ENCODE assay signal across 36 cellular contexts in the genomic region with DNA sequence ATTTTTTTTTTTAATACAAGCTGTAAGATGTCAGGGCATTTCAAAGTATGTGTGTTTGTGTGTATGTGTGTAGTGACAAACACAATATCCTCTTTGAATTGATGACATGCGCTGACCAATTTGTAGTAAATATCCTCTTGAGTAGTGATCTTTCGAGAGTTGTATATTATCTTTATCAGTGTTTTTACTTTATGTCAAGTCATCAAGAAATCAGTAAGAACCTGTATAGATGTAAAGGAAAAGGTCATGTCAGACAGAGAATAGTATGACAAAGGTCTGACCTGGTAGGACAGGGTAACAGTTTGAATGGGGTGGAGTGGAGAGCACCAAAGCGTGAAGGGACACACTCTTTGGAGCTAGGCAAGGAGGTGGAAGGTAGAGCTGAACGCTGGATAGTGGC.
"Had no signal": no experiment of that assay in that cellular context is flagged by ENCODE, and none has a peak within 500 bp of the region (broad histone marks: within the 10 kb centered on the region; RNA-seq: fewer than 3 reads in every experiment).

No MANE protein-coding gene starts in this region.

- H3K9me3 ChIP-seq: ascending aorta had no signal

- H3K9me3 Mint-ChIP-seq: activated CD4-positive, alpha-beta T cell treated with anti-CD3 and anti-CD28 coated beads, Interleukin-2, amount 10 ng/mL, durations not matched to agents 24 days and 14 days; activated T-helper 1 cell treated with anti-CD3 and anti-CD28 coated beads, Interleukin-12 subunit alpha, Interleukin-12 subunit beta, Interleukin-2, Interleukin-4 antibody, amounts not matched to agents 30 ng/mL and 10 ng/mL and 1 ng/mL, durations not matched to agents 14 hours and 24 hours and 36 hours had no signal

- DNase-seq: activated B cell treated with CpG ODN at 0.5 μM for 24 hours; activated CD4-positive, alpha-beta memory T cell treated with anti-CD3 and anti-CD28 coated beads for 36 hours; activated CD4-positive, alpha-beta T cell treated with anti-CD3 and anti-CD28 coated beads for 4 hours; activated CD4-positive, alpha-beta T cell treated with anti-CD3 and anti-CD28 coated beads, Interleukin-2, amount 10 ng/mL, durations not matched to agents 24 days and 14 days; activated CD4-positive, alpha-beta T cell treated with anti-CD3 and anti-CD28 coated beads, Interleukin-2, amount 50 U/mL, for 1 hour; activated CD4-positive, alpha-beta T cell treated with anti-CD3 and anti-CD28 coated beads, Interleukin-2, amount 50 U/mL, for 4 hours; activated CD4-positive, CD25-positive, alpha-beta regulatory T cell treated with anti-CD3 and anti-CD28 coated beads, Interleukin-2, amount 50 U/mL, for 72 hours; activated CD8-positive, alpha-beta memory T cell treated with anti-CD3 and anti-CD28 coated beads, Interleukin-2, amount 50 U/mL, for 4 hours; activated CD8-positive, alpha-beta T cell treated with anti-CD3 and anti-CD28 coated beads for 36 hours; activated effector memory CD4-positive, alpha-beta T cell treated with anti-CD3 and anti-CD28 coated beads, Interleukin-2, amount 50 U/mL, for 16 hours; activated gamma-delta T cell treated with Interleukin-2 at 50 U/mL for 16 hours; activated naive CD4-positive, alpha-beta T cell; activated naive CD4-positive, alpha-beta T cell treated with anti-CD3 and anti-CD28 coated beads for 36 hours; activated naive CD4-positive, alpha-beta T cell treated with anti-CD3 and anti-CD28 coated beads, Interleukin-2, amount 50 U/mL, for 16 hours; activated naive CD8-positive, alpha-beta T cell treated with anti-CD3 and anti-CD28 coated beads for 36 hours; activated T-cell treated with anti-CD3 and anti-CD28 coated beads for 4 hours; activated T-cell treated with anti-CD3 and anti-CD28 coated beads, Interleukin-2, amount 50 U/mL, for 1 hour; activated T-cell treated with anti-CD3 and anti-CD28 coated beads, Interleukin-2, amount 50 U/mL, for 4 hours; activated T-cell treated with anti-CD3 and anti-CD28 coated beads, Interleukin-2, amount 50 U/mL, for 72 hours; amygdala; anterior cingulate cortex; caudate nucleus; cerebellar nuclear complex; T-helper 2 cell; T-helper 9 cell had no signal

- H3K4me3 ChIP-seq: ascending aorta, cardiac muscle cell had no signal

- H3K36me3 ChIP-seq: ascending aorta, cardiac muscle cell had no signal

- H3K4me3 Mint-ChIP-seq: activated B cell treated with CpG ODN at 0.5 μM for 24 hours; activated CD4-positive, alpha-beta memory T cell treated with anti-CD3 and anti-CD28 coated beads for 36 hours; activated CD4-positive, alpha-beta T cell treated with anti-CD3 and anti-CD28 coated beads, Interleukin-2, amount 10 ng/mL, durations not matched to agents 24 days and 14 days; activated CD8-positive, alpha-beta T cell treated with anti-CD3 and anti-CD28 coated beads for 36 hours; activated naive CD4-positive, alpha-beta T cell treated with anti-CD3 and anti-CD28 coated beads for 36 hours; activated naive CD8-positive, alpha-beta T cell treated with anti-CD3 and anti-CD28 coated beads for 36 hours; activated T-cell treated with anti-CD3 and anti-CD28 coated beads, Interleukin-2, amount 50 U/mL, for 4 hours; activated T-cell treated with anti-CD3 and anti-CD28 coated beads, Interleukin-2, amount 50 U/mL, for 72 hours; activated T-helper 1 cell treated with anti-CD3 and anti-CD28 coated beads, Interleukin-12 subunit alpha, Interleukin-12 subunit beta, Interleukin-2, Interleukin-4 antibody, amounts not matched to agents 30 ng/mL and 10 ng/mL and 1 ng/mL, durations not matched to agents 14 hours and 24 hours and 36 hours; activated T-helper 17 cell treated with anti-CD3 and anti-CD28 coated beads, Interleukin-2, amount 50 U/mL, for 72 hours; brain; central memory CD8-positive, alpha-beta T cell; T-helper 1 cell treated with Interleukin-12 subunit alpha and Interleukin-12 subunit beta and Interleukin-4 antibody, amounts not matched to agents 30 μg/mL and 1 μg/mL, for 36 hours; T-helper 2 cell treated with Interferon-gamma antibody and Interleukin-4, amounts not matched to agents 5 μg/mL and 100 μg/mL, for 36 hours had no signal

- H3K27ac ChIP-seq: ascending aorta, cardiac muscle cell, VCaP had no signal

- ATAC-seq: activated CD8-positive, alpha-beta T cell treated with anti-CD3 and anti-CD28 coated beads for 36 hours; activated naive CD4-positive, alpha-beta T cell treated with anti-CD3 and anti-CD28 coated beads, Interleukin-2, amount 50 U/mL, for 72 hours; activated T-cell treated with anti-CD3 and anti-CD28 coated beads, Interleukin-2, amount 50 U/mL, for 4 hours; activated T-cell treated with anti-CD3 and anti-CD28 coated beads, Interleukin-2, amount 50 U/mL, for 72 hours; activated T-helper 17 cell treated with anti-CD3 and anti-CD28 coated beads, Interleukin-2, amount 50 U/mL, for 72 hours had no signal

- H3K27me3 ChIP-seq: ascending aorta, cardiac muscle cell had no signal

- H3K27ac Mint-ChIP-seq: activated B cell treated with CpG ODN at 0.5 μM for 24 hours; activated CD4-positive, alpha-beta memory T cell treated with anti-CD3 and anti-CD28 coated beads for 36 hours; activated CD4-positive, alpha-beta T cell treated with anti-CD3 and anti-CD28 coated beads, Interleukin-2, amount 10 ng/mL, durations not matched to agents 24 days and 14 days; activated CD8-positive, alpha-beta T cell treated with anti-CD3 and anti-CD28 coated beads for 36 hours; activated naive CD4-positive, alpha-beta T cell treated with anti-CD3 and anti-CD28 coated beads for 36 hours; activated naive CD4-positive, alpha-beta T cell treated with anti-CD3 and anti-CD28 coated beads, Interleukin-2, amount 50 U/mL, for 72 hours; activated naive CD8-positive, alpha-beta T cell treated with anti-CD3 and anti-CD28 coated beads for 36 hours; activated T-cell treated with anti-CD3 and anti-CD28 coated beads, Interleukin-2, amount 50 U/mL, for 72 hours; activated T-helper 1 cell treated with anti-CD3 and anti-CD28 coated beads, Interleukin-12 subunit alpha, Interleukin-12 subunit beta, Interleukin-2, Interleukin-4 antibody, amounts not matched to agents 30 ng/mL and 10 ng/mL and 1 ng/mL, durations not matched to agents 14 hours and 24 hours and 36 hours; activated T-helper 17 cell treated with anti-CD3 and anti-CD28 coated beads, Interleukin-2, amount 50 U/mL, for 72 hours; brain; T-helper 1 cell treated with Interleukin-12 subunit alpha and Interleukin-12 subunit beta and Interleukin-4 antibody, amounts not matched to agents 30 μg/mL and 1 μg/mL, for 36 hours; T-helper 2 cell treated with Interferon-gamma antibody and Interleukin-4, amounts not matched to agents 5 μg/mL and 100 μg/mL, for 36 hours had no signal

- H3K36me3 Mint-ChIP-seq: activated CD4-positive, alpha-beta memory T cell treated with anti-CD3 and anti-CD28 coated beads for 36 hours; activated naive CD4-positive, alpha-beta T cell treated with anti-CD3 and anti-CD28 coated beads, Interleukin-2, amount 50 U/mL, for 72 hours; activated naive CD8-positive, alpha-beta T cell treated with anti-CD3 and anti-CD28 coated beads for 36 hours; brain had no signal

- H3K4me1 Mint-ChIP-seq: activated B cell treated with CpG ODN at 0.5 μM for 24 hours; activated CD4-positive, alpha-beta T cell treated with anti-CD3 and anti-CD28 coated beads, Interleukin-2, amount 10 ng/mL, durations not matched to agents 24 days and 14 days; activated naive CD8-positive, alpha-beta T cell treated with anti-CD3 and anti-CD28 coated beads for 36 hours; activated T-helper 17 cell treated with anti-CD3 and anti-CD28 coated beads, Interleukin-2, amount 50 U/mL, for 72 hours; central memory CD8-positive, alpha-beta T cell had no signal

- H3K4me1 ChIP-seq: ascending aorta had no signal

- H3K27me3 Mint-ChIP-seq: activated B cell treated with CpG ODN at 0.5 μM for 24 hours; activated CD4-positive, alpha-beta memory T cell treated with anti-CD3 and anti-CD28 coated beads for 36 hours; activated CD4-positive, alpha-beta T cell treated with anti-CD3 and anti-CD28 coated beads, Interleukin-2, amount 10 ng/mL, durations not matched to agents 24 days and 14 days; activated CD8-positive, alpha-beta T cell treated with anti-CD3 and anti-CD28 coated beads for 36 hours; activated naive CD8-positive, alpha-beta T cell treated with anti-CD3 and anti-CD28 coated beads for 36 hours; activated T-helper 17 cell treated with anti-CD3 and anti-CD28 coated beads, Interleukin-2, amount 50 U/mL, for 72 hours; brain; central memory CD8-positive, alpha-beta T cell had no signal

- FAIRE-seq: bronchial epithelial cell had no signal
